In genomic region chr1:202806845-202807366, GRCh38 we compare ENCODE assay signal across 8 cellular contexts. TPM values are rescaled to one million over a fixed set of nuclear protein-coding genes. Genes with fewer than 3 reads are reported as not detected.
DNase-seq lines count a peak whose midpoint lies in the region; ATAC-seq and TF ChIP-seq lines count a peak whose summit lies in the region.

No MANE protein-coding gene starts in this region.

- 0 to 1% (median 1%) methylated on average over 17 to 44 of the region's 44 CpGs for WGBS in heart left ventricle, 4 donors

- TF ChIP-seq CTCF in NB4 (IDR thresholded peaks at IDR 0.05; ENCODE audit: low read depth, low read length) (no peak), heart left ventricle (IDR thresholded peaks at IDR 0.05) (no peak), parathyroid adenoma (IDR thresholded peaks at IDR 0.05) (no peak)

- peak overlapping the region; percentile 25 for H2AFZ ChIP-seq in parathyroid adenoma

- H3K36me3 ChIP-seq in ES-I3 (ENCODE audit: insufficient read depth, low read length), result no peaks in the 10 kb centered on the region
- no peaks in the 10 kb centered on the region for H3K36me3 ChIP-seq in heart left ventricle
- H3K36me3 ChIP-seq in parathyroid adenoma (ENCODE audit: control insufficient read depth, insufficient read depth, low read length), result no peaks in the 10 kb centered on the region

- peak overlapping the region; percentile 83 for H3K4me3 ChIP-seq in NB4 (ENCODE audit: low read depth, low read length)
- peak overlapping the region; percentile 73 to 99 (median 96) for H3K4me3 ChIP-seq in heart left ventricle
- peak overlapping the region; percentile 91 for H3K4me3 ChIP-seq in parathyroid adenoma (ENCODE audit: low read depth, low read length)

- peak; percentile 92 for DNase-seq in NB4 (ENCODE audit: low read depth)
- peak; percentile 72 for DNase-seq in activated effector memory CD4-positive, alpha-beta T cell treated with anti-CD3 and anti-CD28 coated beads, Interleukin-2, amount 50 U/mL, for 16 hours
- DNase-seq in heart left ventricle, result peak in 2 of 5 donors; percentile 23 to 25
- DNase-seq in T1000 (lab: John Stamatoyannopoulos, UW), result no peak

- H3K9me3 ChIP-seq in ES-I3 (ENCODE audit: control insufficient read depth, insufficient read depth, low read length), result no peaks in the 10 kb centered on the region
- H3K9me3 ChIP-seq in heart left ventricle, result no peaks in the 10 kb centered on the region
- H3K9me3 ChIP-seq in parathyroid adenoma (ENCODE audit: control insufficient read depth, low read length), result no peaks in the 10 kb centered on the region

- H3K79me2 ChIP-seq in parathyroid adenoma, result peaks cover 9% of the 10 kb centered on the region

- H3K27ac ChIP-seq in heart left ventricle (peak overlapping the region in 10 of 12 donors; percentile 21 to 91 (median 84)), parathyroid adenoma (peak overlapping the region; percentile 42)

- H3K9ac ChIP-seq in ES-I3 (ENCODE audit: low read depth, low read length), result peak overlapping the region; percentile 95
- H3K9ac ChIP-seq in parathyroid adenoma, result no peak overlapping the region

- ATAC-seq in heart left ventricle, result no peak
- no peak for ATAC-seq in HG02885 (IDR thresholded peaks at IDR 0.05; ENCODE audit: poor library complexity, unreplicated experiment)
- no peak for ATAC-seq in HG02588 (IDR thresholded peaks at IDR 0.05; ENCODE audit: unreplicated experiment)

- peak; percentile 54 for TF ChIP-seq POLR2A in NB4 (IDR thresholded peaks at IDR 0.05; ENCODE audit: extremely low read depth, insufficient read length)
- no peak for TF ChIP-seq POLR2A in heart left ventricle (IDR thresholded peaks at IDR 0.05)

- H3K4me2 ChIP-seq in parathyroid adenoma (ENCODE audit: low read length), result peak overlapping the region; percentile 81

- H3K27me3 ChIP-seq in heart left ventricle (no peaks in the 10 kb centered on the region), parathyroid adenoma (ENCODE audit: control insufficient read depth, insufficient read depth, low read length) (no peaks in the 10 kb centered on the region)

- intact Hi-C loops in heart left ventricle (cut with DNase I), result no loop called here

- H3K4me1 ChIP-seq in ES-I3 (ENCODE audit: insufficient read depth, low read length) (peaks cover 31% of the 10 kb centered on the region), heart left ventricle (peaks cover 0 to 66% (median 24%) of the 10 kb centered on the region in 12 donors), parathyroid adenoma (peaks cover 7% of the 10 kb centered on the region)

RNA-seq across cellular contexts. Expression of gene KDM5B, which starts 1.3 kb away (rescaled TPM):
- 10 to 100 TPM; 11.5 to 22.9 (median 15.1) TPM for total RNA-seq in heart left ventricle
- 1 to 10 TPM; 5.2 to 6.2 TPM for polyA plus RNA-seq in heart left ventricle

RNA-seq across cellular contexts. Expression of gene PCAT6, which starts 3.8 kb away (rescaled TPM):
- 1 to 10 TPM in 5 of 9 donors, under 1 TPM in 3, not detected in 1; 0.39 to 2.5 (median 1.0) TPM for total RNA-seq in heart left ventricle
- polyA plus RNA-seq in heart left ventricle, result 1 to 10 TPM in 1 of 2 donors, under 1 TPM in 1; 0.55 to 1.9 TPM
